1 cellular context compared by ENCODE assay signal in genomic region chr6:30781697-30782424, GRCh38.
TF ChIP-seq lines count a peak whose summit lies in the region.

No MANE protein-coding gene starts in this region.

TF ChIP-seq in HepG2, 621 proteins besides CTCF, POLR2A, EP300 and RAD21 (continued from another document and continues in another):
- TF ChIP-seq ZNF142 (CRISPR knock-in tag; IDR thresholded peaks at IDR 0.05): no peak
- TF ChIP-seq CBFB (CRISPR knock-in tag; IDR thresholded peaks at IDR 0.05): peak; percentile 66; the same call in 1 of the 2 replicates
- peak; percentile 95 for TF ChIP-seq ZMYM4 (CRISPR knock-in tag; IDR thresholded peaks at IDR 0.05)
- 0 out of 2 replicates have a peak, but pooled peaks have one; percentile 67 for TF ChIP-seq CENPT (CRISPR knock-in tag; IDR thresholded peaks at IDR 0.05; ENCODE audit: low read depth)
- 0 out of 2 replicates have a peak, but pooled peaks have one; percentile 59 for TF ChIP-seq ZNF598 (CRISPR knock-in tag; IDR thresholded peaks at IDR 0.05; ENCODE audit: borderline replicate concordance)
- TF ChIP-seq PCBP1 (IDR thresholded peaks at IDR 0.05; ENCODE audit: borderline replicate concordance, low read depth, low read length): no peak
- no peak for TF ChIP-seq ZNF773 (CRISPR knock-in tag; IDR thresholded peaks at IDR 0.05; ENCODE audit: borderline replicate concordance)
- 0 out of 2 replicates have a peak, but pooled peaks have one; percentile 13 for TF ChIP-seq SMYD3 (CRISPR knock-in tag; IDR thresholded peaks at IDR 0.05)
- peak; percentile 82 for TF ChIP-seq PHF5A (CRISPR knock-in tag; IDR thresholded peaks at IDR 0.05; ENCODE audit: low read depth, unreplicated experiment)
- peak; percentile 71; the same call in 1 of the 2 replicates for TF ChIP-seq SOX13 (IDR thresholded peaks at IDR 0.05)
- TF ChIP-seq SOX13 (CRISPR knock-in tag; conservative IDR thresholded peaks at IDR 0.05 in 1 of 2, IDR thresholded peaks at IDR 0.05 in 1 of 2): peak in 1 of 2 experiments; percentile 93; a peak in 2 of 4 replicates
- TF ChIP-seq ZNF160 (CRISPR knock-in tag; IDR thresholded peaks at IDR 0.05): no peak
- TF ChIP-seq ZNF629 (CRISPR knock-in tag; conservative IDR thresholded peaks at IDR 0.05): 0 out of 2 replicates have a peak, but pooled peaks have one; percentile 63
- no peak for TF ChIP-seq RBFOX2 (IDR thresholded peaks at IDR 0.05; ENCODE audit: low read depth, low read length)
- TF ChIP-seq ZNF652 (CRISPR knock-in tag; IDR thresholded peaks at IDR 0.05; ENCODE audit: borderline replicate concordance, low read depth): peak; percentile 65; the same call in 1 of the 2 replicates
- TF ChIP-seq NR2F1 (CRISPR knock-in tag; IDR thresholded peaks at IDR 0.05): peak; percentile 56 to 68
- TF ChIP-seq BHLHE40 (IDR thresholded peaks at IDR 0.05; ENCODE audit: low read length): peak; percentile 32
- TF ChIP-seq RNF219 (CRISPR knock-in tag; IDR thresholded peaks at IDR 0.05): peak; percentile 99
- TF ChIP-seq ZNF510 (CRISPR knock-in tag; IDR thresholded peaks at IDR 0.05; ENCODE audit: low read depth): no peak; the same call in 1 of the 2 replicates
- TF ChIP-seq PRDM4 (CRISPR knock-in tag; IDR thresholded peaks at IDR 0.05; ENCODE audit: borderline replicate concordance): peak; percentile 34; the same call in 1 of the 2 replicates
- no peak for TF ChIP-seq ZNF207 (IDR thresholded peaks at IDR 0.05; ENCODE audit: borderline replicate concordance)
- no peak for TF ChIP-seq ZFYVE20 (CRISPR knock-in tag; IDR thresholded peaks at IDR 0.05; ENCODE audit: borderline replicate concordance, low read depth)
- TF ChIP-seq, protein P1, sequence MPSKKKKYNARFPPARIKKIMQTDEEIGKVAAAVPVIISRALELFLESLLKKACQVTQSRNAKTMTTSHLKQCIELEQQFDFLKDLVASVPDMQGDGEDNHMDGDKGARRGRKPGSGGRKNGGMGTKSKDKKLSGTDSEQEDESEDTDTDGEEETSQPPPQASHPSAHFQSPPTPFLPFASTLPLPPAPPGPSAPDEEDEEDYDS (CRISPR knock-in tag; IDR thresholded peaks at IDR 0.05): peak; percentile 88
- TF ChIP-seq SRY (CRISPR knock-in tag; IDR thresholded peaks at IDR 0.05): 0 out of 2 replicates have a peak, but pooled peaks have one; percentile 82
- TF ChIP-seq ZNF263 (CRISPR knock-in tag; IDR thresholded peaks at IDR 0.05): peak; percentile 66
- TF ChIP-seq ZBTB7B (CRISPR knock-in tag; IDR thresholded peaks at IDR 0.05): peak; percentile 64
- no peak for TF ChIP-seq MZF1 (CRISPR knock-in tag; IDR thresholded peaks at IDR 0.05; ENCODE audit: borderline replicate concordance)
- TF ChIP-seq FOXO1 (CRISPR knock-in tag; IDR thresholded peaks at IDR 0.05): peak; percentile 97
- no peak for TF ChIP-seq ZNF512 (CRISPR knock-in tag; IDR thresholded peaks at IDR 0.05)
- TF ChIP-seq ZNF234 (CRISPR knock-in tag; conservative IDR thresholded peaks at IDR 0.05): no peak
- no peak for TF ChIP-seq MAZ (IDR thresholded peaks at IDR 0.05; ENCODE audit: borderline replicate concordance, low read depth, low read length)
- TF ChIP-seq MAZ (CRISPR knock-in tag; IDR thresholded peaks at IDR 0.05; ENCODE audit: low read depth): peak; percentile 88
- no peak; the same call in 1 of the 2 replicates for TF ChIP-seq IRF1 (CRISPR knock-in tag; IDR thresholded peaks at IDR 0.05; ENCODE audit: low read depth)
- TF ChIP-seq ISL2 (CRISPR knock-in tag; IDR thresholded peaks at IDR 0.05): peak; percentile 85
- TF ChIP-seq ZNF776 (CRISPR knock-in tag; IDR thresholded peaks at IDR 0.05): no peak
- TF ChIP-seq THRA (CRISPR knock-in tag; IDR thresholded peaks at IDR 0.05; ENCODE audit: borderline replicate concordance): peak; percentile 79
- no peak for TF ChIP-seq PHB2 (IDR thresholded peaks at IDR 0.05; ENCODE audit: partially characterized antibody)
- TF ChIP-seq CENPX (CRISPR knock-in tag; IDR thresholded peaks at IDR 0.05): no peak
- TF ChIP-seq, protein P2, sequence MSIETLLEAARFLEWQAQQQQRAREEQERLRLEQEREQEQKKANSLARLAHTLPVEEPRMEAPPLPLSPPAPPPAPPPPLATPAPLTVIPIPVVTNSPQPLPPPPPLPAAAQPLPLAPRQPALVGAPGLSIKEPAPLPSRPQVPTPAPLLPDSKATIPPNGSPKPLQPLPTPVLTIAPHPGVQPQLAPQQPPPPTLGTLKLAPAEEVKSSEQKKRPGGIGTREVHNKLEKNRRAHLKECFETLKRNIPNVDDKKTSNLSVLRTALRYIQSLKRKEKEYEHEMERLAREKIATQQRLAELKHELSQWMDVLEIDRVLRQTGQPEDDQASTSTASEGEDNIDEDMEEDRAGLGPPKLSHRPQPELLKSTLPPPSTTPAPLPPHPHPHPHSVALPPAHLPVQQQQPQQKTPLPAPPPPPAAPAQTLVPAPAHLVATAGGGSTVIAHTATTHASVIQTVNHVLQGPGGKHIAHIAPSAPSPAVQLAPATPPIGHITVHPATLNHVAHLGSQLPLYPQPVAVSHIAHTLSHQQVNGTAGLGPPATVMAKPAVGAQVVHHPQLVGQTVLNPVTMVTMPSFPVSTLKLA (IDR thresholded peaks at IDR 0.05): peak; percentile 38; the same call in 1 of the 2 replicates
- TF ChIP-seq KLF11 (CRISPR knock-in tag; IDR thresholded peaks at IDR 0.05): peak; percentile 95
- TF ChIP-seq CBX5 (CRISPR knock-in tag; IDR thresholded peaks at IDR 0.05; ENCODE audit: borderline replicate concordance): peak; percentile 98
